In the genomic region with DNA sequence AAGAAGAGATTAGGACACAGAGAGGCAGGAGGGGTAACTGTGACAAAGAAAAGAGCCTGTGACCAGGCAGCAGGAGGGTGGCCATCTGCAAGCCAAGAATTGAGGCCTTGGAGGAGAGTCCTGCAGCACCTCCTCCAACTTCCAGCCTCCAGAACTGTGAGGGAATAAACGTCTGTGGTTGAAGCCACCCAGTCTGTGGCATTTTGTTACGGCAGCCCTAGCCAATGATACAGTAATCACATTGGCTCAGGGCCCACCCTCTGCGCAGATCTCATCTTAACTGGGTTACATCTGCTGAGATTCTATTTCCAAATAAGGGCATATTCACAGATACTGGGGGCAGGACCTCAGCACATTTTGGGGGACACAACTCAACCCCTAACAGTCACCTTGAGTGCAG, we compare ENCODE assay signal across 1 cellular context.
TF ChIP-seq lines count a peak whose summit lies in the region.

No MANE protein-coding gene starts in this region.

TF ChIP-seq in IMR-90, 13 proteins besides CTCF, POLR2A, EP300 and RAD21:
- TF ChIP-seq MXI1 (IDR thresholded peaks at IDR 0.05; ENCODE audit: borderline replicate concordance, low read depth, low read length) (no peak), MAZ (IDR thresholded peaks at IDR 0.05; ENCODE audit: borderline replicate concordance, low read depth, low read length) (no peak), NFE2L2 (IDR thresholded peaks at IDR 0.05; ENCODE audit: low read depth, low read length) (no peak), CHD1 (IDR thresholded peaks at IDR 0.05; ENCODE audit: low read depth, low read length) (no peak), MAFK (IDR thresholded peaks at IDR 0.05; ENCODE audit: low read depth, low read length) (no peak), FOS (IDR thresholded peaks at IDR 0.05; ENCODE audit: low read depth, low read length) (no peak), RCOR1 (IDR thresholded peaks at IDR 0.05; ENCODE audit: insufficient replicate concordance, low read length) (no peak), SMC3 (IDR thresholded peaks at IDR 0.05; ENCODE audit: low read depth, low read length) (no peak), BHLHE40 (IDR thresholded peaks at IDR 0.05; ENCODE audit: low read depth, low read length) (no peak)
- TF ChIP-seq, protein P1, sequence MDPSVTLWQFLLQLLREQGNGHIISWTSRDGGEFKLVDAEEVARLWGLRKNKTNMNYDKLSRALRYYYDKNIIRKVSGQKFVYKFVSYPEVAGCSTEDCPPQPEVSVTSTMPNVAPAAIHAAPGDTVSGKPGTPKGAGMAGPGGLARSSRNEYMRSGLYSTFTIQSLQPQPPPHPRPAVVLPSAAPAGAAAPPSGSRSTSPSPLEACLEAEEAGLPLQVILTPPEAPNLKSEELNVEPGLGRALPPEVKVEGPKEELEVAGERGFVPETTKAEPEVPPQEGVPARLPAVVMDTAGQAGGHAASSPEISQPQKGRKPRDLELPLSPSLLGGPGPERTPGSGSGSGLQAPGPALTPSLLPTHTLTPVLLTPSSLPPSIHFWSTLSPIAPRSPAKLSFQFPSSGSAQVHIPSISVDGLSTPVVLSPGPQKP (IDR thresholded peaks at IDR 0.05; ENCODE audit: borderline replicate concordance, low read depth, low read length): no peak
- TF ChIP-seq, protein P2, sequence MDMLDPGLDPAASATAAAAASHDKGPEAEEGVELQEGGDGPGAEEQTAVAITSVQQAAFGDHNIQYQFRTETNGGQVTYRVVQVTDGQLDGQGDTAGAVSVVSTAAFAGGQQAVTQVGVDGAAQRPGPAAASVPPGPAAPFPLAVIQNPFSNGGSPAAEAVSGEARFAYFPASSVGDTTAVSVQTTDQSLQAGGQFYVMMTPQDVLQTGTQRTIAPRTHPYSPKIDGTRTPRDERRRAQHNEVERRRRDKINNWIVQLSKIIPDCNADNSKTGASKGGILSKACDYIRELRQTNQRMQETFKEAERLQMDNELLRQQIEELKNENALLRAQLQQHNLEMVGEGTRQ (IDR thresholded peaks at IDR 0.05; ENCODE audit: low read depth, low read length): no peak
